In genomic region chr1:75796376-75797272, GRCh38 we compare ENCODE assay signal across 8 cellular contexts.
DNase-seq lines count a peak whose midpoint lies in the region; FAIRE-seq and TF ChIP-seq lines count a peak whose summit lies in the region.

Gene MSH4, plus strand, starts transcription at chr1:75796882. Its CDS starts 104 bp downstream, at chr1:75796986.

- FAIRE-seq in GM19239 (lab: Jason Lieb, UNC), result peak; percentile 11

- DNase-seq in D341Med (ENCODE audit: low spot score) (peak; percentile 24), GM19239 (ENCODE audit: insufficient read length, low spot score) (no peak), SW480 (ENCODE audit: low spot score) (peak; percentile 13), left kidney (ENCODE audit: low read depth, low spot score) (peak; percentile 63), NCI-H748 (lab: John Stamatoyannopoulos, UW; ENCODE audit: unreplicated experiment) (no peak), NCI-H2029 (lab: John Stamatoyannopoulos, UW) (no peak), foreskin fibroblast (no peak)
- DNase-seq in effector CD4-positive, alpha-beta T cell, result no peak

- TF ChIP-seq CTCF in foreskin fibroblast (IDR thresholded peaks at IDR 0.05; ENCODE audit: low read depth, low read length), result no peak

- H3K4me3 ChIP-seq in foreskin fibroblast (ENCODE audit: low read depth in 1 of 2, low read length in 2 of 2), result no peak within 1 kb of the TSS

Comparison
In these comparisons a context has a peak if more than half of its experiments do, and no peak if none do; other contexts are left out.
1. DNase-seq: peak in D341Med (single experiment), SW480 (single experiment) and left kidney (single experiment); none in GM19239 (single experiment), NCI-H748 (single experiment), NCI-H2029 (single experiment), effector CD4-positive, alpha-beta T cell (single experiment) and foreskin fibroblast (0 of 2).